In genomic region chr13:29448124-29448685, GRCh38 we compare ENCODE assay signal across 15 cellular contexts.
"Had no signal": no experiment of that assay in that cellular context is flagged by ENCODE, and none has a peak within 500 bp of the region (broad histone marks: within the 10 kb centered on the region; RNA-seq: fewer than 3 reads in every experiment).

No MANE protein-coding gene starts in this region.

- DNase-seq: activated CD4-positive, alpha-beta memory T cell treated with anti-CD3 and anti-CD28 coated beads for 36 hours; activated CD4-positive, alpha-beta T cell treated with anti-CD3 and anti-CD28 coated beads for 36 hours; activated CD8-positive, alpha-beta memory T cell treated with anti-CD3 and anti-CD28 coated beads, Interleukin-2, amount 10 ng/mL, durations not matched to agents 7 days and 5 days; activated naive CD4-positive, alpha-beta T cell treated with anti-CD3 and anti-CD28 coated beads, Interleukin-2, amount 50 U/mL, for 16 hours; activated T-cell treated with anti-CD3 and anti-CD28 coated beads, Interleukin-2, amount 50 U/mL, for 1 hour; adrenal gland; hippocampal formation; left lung; mesenchymal stem cell; nephron progenitor cell; sigmoid colon; stimulated activated CD4-positive, alpha-beta T cell treated with anti-CD3 and anti-CD28 coated beads, Interleukin-1b, Interleukin-23, amount 100 ng/mL, for 48 hours; stimulated activated naive CD8-positive, alpha-beta T cell treated with anti-CD3 and anti-CD28 coated beads, Interleukin-15, amount 100 ng/mL, for 72 hours had no signal

- H3K27me3 ChIP-seq: adrenal gland, cardiac muscle cell, sigmoid colon had no signal

- H3K9me3 Mint-ChIP-seq: activated CD4-positive, alpha-beta memory T cell treated with anti-CD3 and anti-CD28 coated beads for 36 hours; nephron progenitor cell; stimulated activated naive CD8-positive, alpha-beta T cell treated with anti-CD3 and anti-CD28 coated beads, Interleukin-15, amount 100 ng/mL, for 72 hours had no signal

- H3K4me3 ChIP-seq: adrenal gland, cardiac muscle cell, left lung, sigmoid colon, thoracic aorta had no signal

- H3K4me1 ChIP-seq: adrenal gland, left lung had no signal

- ATAC-seq: activated CD4-positive, alpha-beta T cell treated with anti-CD3 and anti-CD28 coated beads for 36 hours; activated CD8-positive, alpha-beta memory T cell treated with anti-CD3 and anti-CD28 coated beads, Interleukin-2, amount 10 ng/mL, durations not matched to agents 7 days and 5 days; left lung; stimulated activated naive CD8-positive, alpha-beta T cell treated with anti-CD3 and anti-CD28 coated beads, Interleukin-15, amount 100 ng/mL, for 72 hours had no signal

- H3K27ac Mint-ChIP-seq: activated CD4-positive, alpha-beta memory T cell treated with anti-CD3 and anti-CD28 coated beads for 36 hours; activated CD4-positive, alpha-beta T cell treated with anti-CD3 and anti-CD28 coated beads for 36 hours; activated CD8-positive, alpha-beta memory T cell treated with anti-CD3 and anti-CD28 coated beads, Interleukin-2, amount 10 ng/mL, durations not matched to agents 7 days and 5 days; nephron progenitor cell; stimulated activated naive CD8-positive, alpha-beta T cell treated with anti-CD3 and anti-CD28 coated beads, Interleukin-15, amount 100 ng/mL, for 72 hours had no signal

- H3K4me1 Mint-ChIP-seq: activated CD4-positive, alpha-beta T cell treated with anti-CD3 and anti-CD28 coated beads for 36 hours; activated CD8-positive, alpha-beta memory T cell treated with anti-CD3 and anti-CD28 coated beads, Interleukin-2, amount 10 ng/mL, durations not matched to agents 7 days and 5 days; nephron progenitor cell; stimulated activated naive CD8-positive, alpha-beta T cell treated with anti-CD3 and anti-CD28 coated beads, Interleukin-15, amount 100 ng/mL, for 72 hours had no signal

- H3K27ac ChIP-seq: adrenal gland, cardiac muscle cell, left lung, sigmoid colon, thoracic aorta had no signal

- H3K4me3 Mint-ChIP-seq: activated CD4-positive, alpha-beta memory T cell treated with anti-CD3 and anti-CD28 coated beads for 36 hours; activated CD4-positive, alpha-beta T cell treated with anti-CD3 and anti-CD28 coated beads for 36 hours; activated CD8-positive, alpha-beta memory T cell treated with anti-CD3 and anti-CD28 coated beads, Interleukin-2, amount 10 ng/mL, durations not matched to agents 7 days and 5 days; nephron progenitor cell; stimulated activated naive CD8-positive, alpha-beta T cell treated with anti-CD3 and anti-CD28 coated beads, Interleukin-15, amount 100 ng/mL, for 72 hours had no signal

- H3K36me3 ChIP-seq: adrenal gland, cardiac muscle cell, left lung, sigmoid colon, thoracic aorta had no signal

- H3K36me3 Mint-ChIP-seq: activated CD4-positive, alpha-beta memory T cell treated with anti-CD3 and anti-CD28 coated beads for 36 hours; activated CD8-positive, alpha-beta memory T cell treated with anti-CD3 and anti-CD28 coated beads, Interleukin-2, amount 10 ng/mL, durations not matched to agents 7 days and 5 days had no signal

- H3K9me3 ChIP-seq: adrenal gland, left lung, sigmoid colon, thoracic aorta had no signal
